ENCODE assay signal across 22 cellular contexts in genomic region chr14:54600685-54601084, GRCh38. TPM values are rescaled to one million over a fixed set of nuclear protein-coding genes. Genes with fewer than 3 reads are reported as not detected.
A peak's percentile ranks its signal among the peaks of the same experiment; 100 is the strongest.
DNase-seq lines count a peak whose midpoint lies in the region; ATAC-seq, FAIRE-seq and TF ChIP-seq lines count a peak whose summit lies in the region.
"Had no signal": no experiment of that assay in that cellular context is flagged by ENCODE, and none has a peak within 500 bp of the region (broad histone marks: within the 10 kb centered on the region; RNA-seq: fewer than 3 reads in every experiment).

No MANE protein-coding gene starts in this region.

- H3K36me3 ChIP-seq in osteoblast (ENCODE audit: insufficient read depth, low read length) = no peaks in the 10 kb centered on the region
- H3K36me3 ChIP-seq in prostate gland = no peaks in the 10 kb centered on the region
- H3K36me3 ChIP-seq: SJCRH30, upper lobe of left lung had no signal

- peak; percentile 11 for DNase-seq in RPMI7951 (ENCODE audit: low read depth)
- DNase-seq in epithelial cell of esophagus (ENCODE audit: low read depth) = peak; percentile 78
- DNase-seq in osteoblast (ENCODE audit: insufficient read length, low spot score, missing footprints) = peak; percentile 58
- no peak for DNase-seq in GM10248 (ENCODE audit: extremely low spot score)
- DNase-seq in dorsolateral prefrontal cortex = no peak
- DNase-seq in prostate gland (ENCODE audit: low spot score) = no peak
- DNase-seq: activated CD8-positive, alpha-beta memory T cell treated with anti-CD3 and anti-CD28 coated beads, Interleukin-2, amount 50 U/mL, for 48 hours; activated naive CD4-positive, alpha-beta T cell; effector CD4-positive, alpha-beta T cell; foreskin melanocyte; Karpas-422; NCI-H1436 treated with DMSO at 0.1 percent for 48 hours; NCI-H345; SJCRH30; stimulated activated CD4-positive, alpha-beta T cell treated with anti-CD3 and anti-CD28 coated beads, Interleukin-12 subunit alpha, Interleukin-12 subunit beta, amount 100 ng/mL, for 4 hours; stimulated activated naive CD8-positive, alpha-beta T cell treated with anti-CD3 and anti-CD28 coated beads, Interleukin-15, Interleukin-2, amounts not matched to agents 100 U/mL and 50 U/mL, for 24 hours; T-helper 9 cell; upper lobe of left lung had no signal

- TF ChIP-seq CTCF in epithelial cell of esophagus (IDR thresholded peaks at IDR 0.05; ENCODE audit: insufficient read depth, low read depth, low read length, missing control alignments) = no peak
- no peak for TF ChIP-seq CTCF in osteoblast (IDR thresholded peaks at IDR 0.05; ENCODE audit: extremely low read depth, low read depth, low read length)
- TF ChIP-seq CTCF in GM10248 (IDR thresholded peaks at IDR 0.05; ENCODE audit: control extremely low read depth, extremely low read depth, low read depth, missing control alignments) = no peak
- TF ChIP-seq CTCF in dorsolateral prefrontal cortex (IDR thresholded peaks at IDR 0.05 in 54 of 56, conservative IDR thresholded peaks at IDR 0.05 in 2 of 56; ENCODE audit: low read depth in 1 of 56, partially characterized antibody in 56 of 56) = no peak
- no peak for TF ChIP-seq CTCF in prostate gland (IDR thresholded peaks at IDR 0.05)

- peak; percentile 49 for FAIRE-seq in G401.6 (lab: Jason Lieb, UNC)

- POLR2A ChIA-PET in GM10248 (lab: Yijun Ruan, JAX) = no interaction called here

- no peak overlapping the region for H3K4me3 ChIP-seq in epithelial cell of esophagus (ENCODE audit: low read length)
- no peak overlapping the region for H3K4me3 ChIP-seq in osteoblast (ENCODE audit: insufficient read depth, low read length)
- no peak overlapping the region for H3K4me3 ChIP-seq in dorsolateral prefrontal cortex
- no peak overlapping the region for H3K4me3 ChIP-seq in prostate gland
- H3K4me3 ChIP-seq: BLaER1 treated with 17β-estradiol and CSF1 and Interleukin-3, amounts not matched to agents 10 nM and 100 nM; SJCRH30; upper lobe of left lung had no signal

- H4K20me1 ChIP-seq in osteoblast (ENCODE audit: insufficient read depth, low read length) = peaks cover 3% of the 10 kb centered on the region

- H3K27me3 ChIP-seq in osteoblast (ENCODE audit: insufficient read depth, low read length) (no peaks in the 10 kb centered on the region), dorsolateral prefrontal cortex (no peaks in the 10 kb centered on the region), prostate gland (replicated peaks; ENCODE audit: insufficient read depth) (no peaks in the 10 kb centered on the region)
- H3K27me3 ChIP-seq: BLaER1 treated with 17β-estradiol and CSF1 and Interleukin-3, amounts not matched to agents 10 nM and 100 nM; SJCRH30; upper lobe of left lung had no signal

- H2AFZ ChIP-seq in osteoblast (ENCODE audit: low read length) = no peak overlapping the region

- H3K4me2 ChIP-seq in osteoblast (ENCODE audit: insufficient read depth, low read length) = peak overlapping the region; percentile 3
- H3K4me2 ChIP-seq: BLaER1 treated with 17β-estradiol and CSF1 and Interleukin-3, amounts not matched to agents 10 nM and 100 nM had no signal

- no peak for TF ChIP-seq POLR2A in prostate gland (IDR thresholded peaks at IDR 0.05)

- H3K4me1 ChIP-seq in osteoblast (ENCODE audit: insufficient read depth, low read length) (peaks cover 41% of the 10 kb centered on the region), prostate gland (replicated peaks) (no peaks in the 10 kb centered on the region)

- H3K27ac ChIP-seq in osteoblast (ENCODE audit: low read depth, low read length) (peak overlapping the region; percentile 40), dorsolateral prefrontal cortex (peak overlapping the region in 1 of 59 donors; percentile 1), prostate gland (no peak overlapping the region)
- H3K27ac ChIP-seq: BLaER1 treated with 17β-estradiol and CSF1 and Interleukin-3, amounts not matched to agents 10 nM and 100 nM; SJCRH30; upper lobe of left lung had no signal

- no peak for ATAC-seq in GM19395 (IDR thresholded peaks at IDR 0.05; ENCODE audit: unreplicated experiment)
- ATAC-seq: left lobe of liver; stimulated activated naive CD8-positive, alpha-beta T cell treated with anti-CD3 and anti-CD28 coated beads, Interleukin-15, Interleukin-2, amounts not matched to agents 100 U/mL and 50 U/mL, for 24 hours had no signal

- intact Hi-C loops in dorsolateral prefrontal cortex (cut with DNase I) = no loop called here
- intact Hi-C loops in prostate gland (cut with DNase I) = no loop called here

- peaks cover 58% of the 10 kb centered on the region for H3K79me2 ChIP-seq in osteoblast (ENCODE audit: insufficient read depth, low read length)

- CTCF ChIA-PET in GM10248 (lab: Yijun Ruan, JAX) = interaction anchor here (1.0 to 1.8 kb wide), 6 partner anchors 10 to 54 kb away, joined by 3 to 6 read pairs (median 5); partner anchors contain the start of gene SAMD4A

- H3K9me3 ChIP-seq in osteoblast (ENCODE audit: low read depth, low read length) (no peaks in the 10 kb centered on the region), prostate gland (no peaks in the 10 kb centered on the region)
- H3K9me3 ChIP-seq: SJCRH30, upper lobe of left lung had no signal

- 95% methylated on average over 2 of the region's 2 CpGs for WGBS in prostate gland

RNA-seq across cellular contexts. Expression of gene SAMD4A, which starts 33.8 kb away (rescaled TPM):
- total RNA-seq in RPMI7951 (2014; rRNA removed; shearing (Covaris generic)) = 8.6 and 10.1 TPM in 2 replicates
- 26.1 and 28.3 TPM in 2 replicates for total RNA-seq in osteoblast
- 100 to 1,000 TPM in 2 of 120 experiments, 10 to 100 TPM in 118; 28.4 to 174 (median 49.6) TPM for total RNA-seq in dorsolateral prefrontal cortex
- total RNA-seq in prostate gland = 10 to 100 TPM; 18.1 to 38.5 TPM

Comparison
In these comparisons a context has a peak if more than half of its experiments do, and no peak if none do; other contexts are left out.
1. DNase-seq: peak in RPMI7951 (single experiment), epithelial cell of esophagus (single experiment) and osteoblast (single experiment); none in GM10248 (single experiment), dorsolateral prefrontal cortex (0 of 10) and prostate gland (single experiment).